In the genomic region with DNA sequence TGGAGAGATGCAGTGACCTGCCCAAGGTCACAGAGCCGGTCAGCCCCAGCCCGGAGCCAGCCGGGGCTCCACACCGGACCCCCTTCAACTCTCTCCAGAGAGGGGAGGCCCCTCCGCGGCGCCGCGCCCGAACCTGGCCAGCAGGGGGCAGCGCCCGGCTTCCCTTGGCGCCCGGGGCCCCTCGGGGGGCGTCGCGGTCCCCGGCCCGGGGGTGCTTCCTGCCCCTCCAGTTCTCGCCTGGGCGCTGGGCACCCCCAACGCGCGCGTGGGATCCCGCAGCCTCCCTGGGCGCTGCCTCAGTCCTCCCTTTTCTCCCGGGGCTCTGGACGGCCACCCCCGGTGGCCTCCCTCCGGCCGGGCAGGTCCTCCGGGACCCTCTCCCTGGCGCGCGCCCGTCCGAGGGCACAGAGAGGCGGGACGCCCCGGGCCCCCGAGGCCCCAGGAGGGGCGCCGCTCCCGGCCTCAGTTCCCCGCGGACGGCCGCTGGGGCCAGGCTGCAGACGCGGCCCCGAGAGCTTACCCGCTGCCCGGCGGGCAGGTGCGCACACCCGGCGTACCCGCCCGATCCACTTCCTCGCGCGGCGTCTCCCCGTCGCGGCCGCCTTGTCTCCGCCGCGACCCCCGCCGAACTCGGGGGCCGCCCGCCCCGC, we compare ENCODE assay signal across 8 cellular contexts. TPM values are rescaled to one million over a fixed set of nuclear protein-coding genes. Genes with fewer than 3 reads are reported as not detected.
DNase-seq lines count a peak whose midpoint lies in the region; ATAC-seq and TF ChIP-seq lines count a peak whose summit lies in the region.

No MANE protein-coding gene starts in this region.

- no peaks in the 10 kb centered on the region for H3K79me2 ChIP-seq in neural progenitor cell (ENCODE audit: low read depth)

- H4K20me1 ChIP-seq in neural progenitor cell (ENCODE audit: low read depth) = peaks cover 5% of the 10 kb centered on the region

- peaks cover 52 to 91% of the 10 kb centered on the region in 2 donors for H3K27me3 Mint-ChIP-seq in effector memory CD8-positive, alpha-beta T cell
- H3K27me3 Mint-ChIP-seq in neural progenitor cell (ENCODE audit: insufficient read depth, low read depth) = peaks cover 43% of the 10 kb centered on the region

- H3K4me1 ChIP-seq in neural progenitor cell = no peaks in the 10 kb centered on the region

- peak overlapping the region; percentile 43 for H3K4me3 ChIP-seq in WI38 (ENCODE audit: low read depth, low read length)
- H3K4me3 ChIP-seq in neural progenitor cell = peak overlapping the region; percentile 78

- TF ChIP-seq CTCF in WI38 (IDR thresholded peaks at IDR 0.05; ENCODE audit: low read depth, low read length) = peak; percentile 34
- peak; percentile 91 for TF ChIP-seq CTCF in neural progenitor cell (IDR thresholded peaks at IDR 0.05)

- H2AFZ ChIP-seq in neural progenitor cell (replicated peaks) = peak overlapping the region; percentile 91

- peaks cover 3 to 4% of the 10 kb centered on the region in 2 donors for H3K4me1 Mint-ChIP-seq in effector memory CD8-positive, alpha-beta T cell (ENCODE audit: low read depth in 2 of 2)
- peaks cover 14% of the 10 kb centered on the region for H3K4me1 Mint-ChIP-seq in neural progenitor cell

- H3K4me2 ChIP-seq in neural progenitor cell = peak overlapping the region; percentile 84

- peak; percentile 63 for ATAC-seq in effector memory CD8-positive, alpha-beta T cell (replicated peaks)
- no peak for ATAC-seq in GM19324 (IDR thresholded peaks at IDR 0.05; ENCODE audit: low FRiP score, unreplicated experiment)

- no peak overlapping the region for H3K27ac ChIP-seq in neural progenitor cell

- peak overlapping the region; percentile 31 to 65 for H3K4me3 Mint-ChIP-seq in effector memory CD8-positive, alpha-beta T cell
- H3K4me3 Mint-ChIP-seq in neural progenitor cell = peak overlapping the region; percentile 80

- no peak overlapping the region for H3K9ac ChIP-seq in neural progenitor cell

- H3K9me3 ChIP-seq in neural progenitor cell (ENCODE audit: low read depth) = no peaks in the 10 kb centered on the region

- no peak overlapping the region for H3K27ac Mint-ChIP-seq in effector memory CD8-positive, alpha-beta T cell
- no peak overlapping the region for H3K27ac Mint-ChIP-seq in neural progenitor cell

- H3K27me3 ChIP-seq in neural progenitor cell = peaks cover 31% of the 10 kb centered on the region

- no peaks in the 10 kb centered on the region for H3K9me3 Mint-ChIP-seq in effector memory CD8-positive, alpha-beta T cell
- H3K9me3 Mint-ChIP-seq in neural progenitor cell = peaks cover 2% of the 10 kb centered on the region

- DNase-seq in NCI-H345 (lab: John Stamatoyannopoulos, UW) = peak; percentile 18
- DNase-seq in NCI-H345 treated with DMSO at 0.1 percent for 48 hours (lab: John Stamatoyannopoulos, UW; ENCODE audit: unreplicated experiment) = no peak
- peak; percentile 17 to 28 (median 19) for DNase-seq in effector memory CD8-positive, alpha-beta T cell
- peak; percentile 81 for DNase-seq in neural progenitor cell (ENCODE audit: low spot score)
- no peak for DNase-seq in GM19240 (ENCODE audit: insufficient read length, low spot score)
- no peak for DNase-seq in NCI-H446 (lab: John Stamatoyannopoulos, UW)

- peaks cover 20% of the 10 kb centered on the region for H3F3A ChIP-seq in neural progenitor cell (ENCODE audit: low read depth)

- no peaks in the 10 kb centered on the region for H3K36me3 Mint-ChIP-seq in effector memory CD8-positive, alpha-beta T cell (ENCODE audit: insufficient read depth)
- H3K36me3 Mint-ChIP-seq in neural progenitor cell = no peaks in the 10 kb centered on the region

- no peaks in the 10 kb centered on the region for H3K36me3 ChIP-seq in neural progenitor cell

RNA-seq across cellular contexts. Expression of a gene that starts 0.4 kb away (rescaled TPM):
- total RNA-seq in neural progenitor cell (ENCODE audit: low replicate concordance) = 1.1 and 2.0 TPM in 2 replicates

RNA-seq across cellular contexts. Expression of a gene that starts 48.2 kb away (rescaled TPM):
- total RNA-seq in neural progenitor cell (ENCODE audit: low replicate concordance) = 38.0 and 39.1 TPM in 2 replicates

Comparison
In these comparisons a context has a peak if more than half of its experiments do, and no peak if none do; other contexts are left out.
1. DNase-seq: peak in NCI-H345 (single experiment), effector memory CD8-positive, alpha-beta T cell (3 of 3) and neural progenitor cell (single experiment); none in NCI-H345 treated with DMSO at 0.1 percent for 48 hours (single experiment), GM19240 (single experiment) and NCI-H446 (0 of 2).